18 cellular contexts compared by ENCODE assay signal in the genomic region with DNA sequence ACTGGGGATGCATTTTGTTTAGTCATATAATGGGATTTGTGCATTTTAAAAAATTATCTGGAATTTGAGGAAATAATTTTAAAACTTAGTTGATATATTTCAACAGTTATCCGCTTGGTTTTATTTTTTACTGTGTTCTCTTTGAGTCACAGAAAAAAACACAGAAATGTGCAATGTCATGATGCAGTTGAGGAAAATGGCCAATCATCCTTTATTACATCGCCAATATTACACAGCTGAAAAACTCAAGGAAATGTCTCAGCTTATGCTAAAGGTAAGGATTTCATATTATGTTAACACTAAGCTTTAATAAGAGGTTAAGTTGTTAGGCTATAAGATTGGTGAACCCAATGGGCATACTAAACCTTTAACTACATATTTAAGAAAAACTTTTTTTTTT.
DNase-seq lines count a peak whose midpoint lies in the region; ATAC-seq, FAIRE-seq and TF ChIP-seq lines count a peak whose summit lies in the region.
"Had no signal": no experiment of that assay in that cellular context is flagged by ENCODE, and none has a peak within 500 bp of the region (broad histone marks: within the 10 kb centered on the region; RNA-seq: fewer than 3 reads in every experiment).

No MANE protein-coding gene starts in this region.

- peak; percentile 35; the same call in 1 of the 3 replicates for ATAC-seq in K562
- ATAC-seq: HCT116 had no signal

- H4K20me1 ChIP-seq in K562 (replicated peaks; ENCODE audit: control insufficient read depth, insufficient read depth, low read length), result no peaks in the 10 kb centered on the region
- H4K20me1 ChIP-seq: BLaER1 had no signal

- no peak for TF ChIP-seq EP300 in K562 (IDR thresholded peaks at IDR 0.05; ENCODE audit: low read length)

- in situ Hi-C loops in Caki2 (cut with HindIII; ENCODE audit: low pct_unique_long_range_greater_than_20kb, low sequenced_read_pairs) (no loop called here), K562 (cut with MboI) (no loop called here)

- no peaks in the 10 kb centered on the region for H3K9me1 ChIP-seq in K562 (ENCODE audit: control insufficient read depth, insufficient read depth, low read length)

- H3K27me3 ChIP-seq in HUES6 (ENCODE audit: control insufficient read depth, insufficient read depth, low read length) (no peaks in the 10 kb centered on the region), K562 (ENCODE audit: control insufficient read depth in 2 of 2, insufficient read depth in 2 of 2, low read length in 2 of 2) (no peaks in the 10 kb centered on the region)
- H3K27me3 ChIP-seq: BLaER1 had no signal

- FAIRE-seq in K562 (lab: Jason Lieb, UNC), result peak; percentile 19
- FAIRE-seq: GM12891, GM18507 had no signal

- intact Hi-C loops in K562 (cut with micrococcal nuclease), result no loop called here

- H3K36me3 ChIP-seq in HUES6 (ENCODE audit: control insufficient read depth, insufficient read depth, low read length), result peaks cover 89% of the 10 kb centered on the region
- H3K36me3 ChIP-seq in K562 (ENCODE audit: control insufficient read depth, insufficient read depth, low read length), result peaks cover 71% of the 10 kb centered on the region

- TF ChIP-seq RAD21 in K562 (CRISPR knock-in tag; conservative IDR thresholded peaks at IDR 0.05 in 1 of 2, IDR thresholded peaks at IDR 0.05 in 1 of 2), result no peak

- no peak overlapping the region for H3K4me3 ChIP-seq in HUES6 (ENCODE audit: low read depth, low read length)
- no peak overlapping the region for H3K4me3 ChIP-seq in K562
- H3K4me3 ChIP-seq: BLaER1, GM23248 had no signal

- POLR2A ChIA-PET in K562 (lab: Yijun Ruan, JAX), result no interaction called here

- H3K9me3 ChIP-seq in HUES6 (ENCODE audit: control insufficient read depth, insufficient read depth, low read depth, low read length) (no peaks in the 10 kb centered on the region), K562 (replicated peaks; ENCODE audit: control insufficient read depth, insufficient read depth, low read depth, low read length) (no peaks in the 10 kb centered on the region)
- H3K9me3 ChIP-seq: BLaER1 had no signal

- H3K9ac ChIP-seq in HUES6 (ENCODE audit: low read length), result no peak overlapping the region
- H3K9ac ChIP-seq in K562 (ENCODE audit: insufficient read depth in 1 of 2, low read depth in 2 of 2, low read length in 2 of 2), result no peak overlapping the region
- H3K9ac ChIP-seq: BLaER1, GM23248 had no signal

- TF ChIP-seq POLR2A in K562 (conservative IDR thresholded peaks at IDR 0.05), result no peak

- BruUV-seq in K562 (replicated peaks; lab: Mats Ljungman, UMichigan), result no TSS peak

- H3K27ac ChIP-seq in HUES6 (ENCODE audit: low read depth, low read length), result 0 out of 2 replicates have a peak overlapping the region, but pooled peaks have one; percentile 18
- peak overlapping the region; percentile 43; the same call in 2 of the 3 replicates for H3K27ac ChIP-seq in K562 (ENCODE audit: extremely low read depth, low read depth, low read length)
- H3K27ac ChIP-seq: BLaER1, GM23248 had no signal

- CTCF ChIA-PET in K562 (lab: Yijun Ruan, JAX; ENCODE audit: low intra/inter-chr PET ratio), result no interaction called here

- no peak overlapping the region for H3K4me2 ChIP-seq in K562 (ENCODE audit: insufficient read depth, low read length)
- H3K4me2 ChIP-seq: BLaER1 had no signal

- H3K4me1 ChIP-seq in HUES6 (ENCODE audit: control insufficient read depth, insufficient read depth, low read length), result no peaks in the 10 kb centered on the region
- no peaks in the 10 kb centered on the region for H3K4me1 ChIP-seq in K562 (replicated peaks in 1 of 2; ENCODE audit: control insufficient read depth in 2 of 2, insufficient read depth in 2 of 2, low read length in 2 of 2)
- H3K4me1 ChIP-seq: BLaER1 had no signal

- no peak overlapping the region for H2AFZ ChIP-seq in K562 (ENCODE audit: low read depth, low read length)
- H2AFZ ChIP-seq: GM23248 had no signal

- DNase-seq in Caki2 (ENCODE audit: low read depth) (peak; percentile 12), K562 (ENCODE audit: extremely low read depth in 1 of 4, low spot score in 3 of 4) (no peak), NCI-H82 treated with DMSO at 0.1 percent for 48 hours (lab: John Stamatoyannopoulos, UW; ENCODE audit: unreplicated experiment) (no peak), kidney glomerular epithelial cell (lab: John Stamatoyannopoulos, UW) (no peak), C1 segment of cervical spinal cord (lab: John Stamatoyannopoulos, UW) (no peak)
- DNase-seq: Calu3; CD4-positive, alpha-beta T cell; CD8-positive, alpha-beta memory T cell; DMS53; DMS79 treated with DMSO at 0.1 percent for 48 hours; GF-D8; GM23248; H9 had no signal

- no peak for TF ChIP-seq CTCF in K562 (IDR thresholded peaks at IDR 0.05 in 2 of 3, conservative IDR thresholded peaks at IDR 0.05 in 1 of 3; ENCODE audit: insufficient read depth in 2 of 3, low read depth in 1 of 3, low read length in 3 of 3)

- 78% methylated on average over 2 of the region's 2 CpGs for WGBS in K562 (ENCODE audit: insufficient coverage, low coverage, missing lambda C conversion rate)

- H3K79me2 ChIP-seq in K562 (ENCODE audit: control insufficient read depth, insufficient read depth, low read length), result no peaks in the 10 kb centered on the region

TF ChIP-seq in K562, 482 proteins besides CTCF, POLR2A, EP300 and RAD21:
- peak; percentile 78 for TF ChIP-seq C11orf30 (IDR thresholded peaks at IDR 0.05; ENCODE audit: low read depth)
- TF ChIP-seq, protein P1, sequence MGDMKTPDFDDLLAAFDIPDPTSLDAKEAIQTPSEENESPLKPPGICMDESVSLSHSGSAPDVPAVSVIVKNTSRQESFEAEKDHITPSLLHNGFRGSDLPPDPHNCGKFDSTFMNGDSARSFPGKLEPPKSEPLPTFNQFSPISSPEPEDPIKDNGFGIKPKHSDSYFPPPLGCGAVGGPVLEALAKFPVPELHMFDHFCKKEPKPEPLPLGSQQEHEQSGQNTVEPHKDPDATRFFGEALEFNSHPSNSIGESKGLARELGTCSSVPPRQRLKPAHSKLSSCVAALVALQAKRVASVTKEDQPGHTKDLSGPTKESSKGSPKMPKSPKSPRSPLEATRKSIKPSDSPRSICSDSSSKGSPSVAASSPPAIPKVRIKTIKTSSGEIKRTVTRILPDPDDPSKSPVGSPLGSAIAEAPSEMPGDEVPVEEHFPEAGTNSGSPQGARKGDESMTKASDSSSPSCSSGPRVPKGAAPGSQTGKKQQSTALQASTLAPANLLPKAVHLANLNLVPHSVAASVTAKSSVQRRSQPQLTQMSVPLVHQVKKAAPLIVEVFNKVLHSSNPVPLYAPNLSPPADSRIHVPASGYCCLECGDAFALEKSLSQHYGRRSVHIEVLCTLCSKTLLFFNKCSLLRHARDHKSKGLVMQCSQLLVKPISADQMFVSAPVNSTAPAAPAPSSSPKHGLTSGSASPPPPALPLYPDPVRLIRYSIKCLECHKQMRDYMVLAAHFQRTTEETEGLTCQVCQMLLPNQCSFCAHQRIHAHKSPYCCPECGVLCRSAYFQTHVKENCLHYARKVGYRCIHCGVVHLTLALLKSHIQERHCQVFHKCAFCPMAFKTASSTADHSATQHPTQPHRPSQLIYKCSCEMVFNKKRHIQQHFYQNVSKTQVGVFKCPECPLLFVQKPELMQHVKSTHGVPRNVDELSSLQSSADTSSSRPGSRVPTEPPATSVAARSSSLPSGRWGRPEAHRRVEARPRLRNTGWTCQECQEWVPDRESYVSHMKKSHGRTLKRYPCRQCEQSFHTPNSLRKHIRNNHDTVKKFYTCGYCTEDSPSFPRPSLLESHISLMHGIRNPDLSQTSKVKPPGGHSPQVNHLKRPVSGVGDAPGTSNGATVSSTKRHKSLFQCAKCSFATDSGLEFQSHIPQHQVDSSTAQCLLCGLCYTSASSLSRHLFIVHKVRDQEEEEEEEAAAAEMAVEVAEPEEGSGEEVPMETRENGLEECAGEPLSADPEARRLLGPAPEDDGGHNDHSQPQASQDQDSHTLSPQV (IDR thresholded peaks at IDR 0.05), result peak; percentile 74
- no peak for TF ChIP-seq SAFB2 (IDR thresholded peaks at IDR 0.05; ENCODE audit: borderline replicate concordance, low read depth, low read length, severe bottlenecking)
- TF ChIP-seq MAFG (tag; conservative IDR thresholded peaks at IDR 0.05), result peak; percentile 90
- TF ChIP-seq, protein P2, sequence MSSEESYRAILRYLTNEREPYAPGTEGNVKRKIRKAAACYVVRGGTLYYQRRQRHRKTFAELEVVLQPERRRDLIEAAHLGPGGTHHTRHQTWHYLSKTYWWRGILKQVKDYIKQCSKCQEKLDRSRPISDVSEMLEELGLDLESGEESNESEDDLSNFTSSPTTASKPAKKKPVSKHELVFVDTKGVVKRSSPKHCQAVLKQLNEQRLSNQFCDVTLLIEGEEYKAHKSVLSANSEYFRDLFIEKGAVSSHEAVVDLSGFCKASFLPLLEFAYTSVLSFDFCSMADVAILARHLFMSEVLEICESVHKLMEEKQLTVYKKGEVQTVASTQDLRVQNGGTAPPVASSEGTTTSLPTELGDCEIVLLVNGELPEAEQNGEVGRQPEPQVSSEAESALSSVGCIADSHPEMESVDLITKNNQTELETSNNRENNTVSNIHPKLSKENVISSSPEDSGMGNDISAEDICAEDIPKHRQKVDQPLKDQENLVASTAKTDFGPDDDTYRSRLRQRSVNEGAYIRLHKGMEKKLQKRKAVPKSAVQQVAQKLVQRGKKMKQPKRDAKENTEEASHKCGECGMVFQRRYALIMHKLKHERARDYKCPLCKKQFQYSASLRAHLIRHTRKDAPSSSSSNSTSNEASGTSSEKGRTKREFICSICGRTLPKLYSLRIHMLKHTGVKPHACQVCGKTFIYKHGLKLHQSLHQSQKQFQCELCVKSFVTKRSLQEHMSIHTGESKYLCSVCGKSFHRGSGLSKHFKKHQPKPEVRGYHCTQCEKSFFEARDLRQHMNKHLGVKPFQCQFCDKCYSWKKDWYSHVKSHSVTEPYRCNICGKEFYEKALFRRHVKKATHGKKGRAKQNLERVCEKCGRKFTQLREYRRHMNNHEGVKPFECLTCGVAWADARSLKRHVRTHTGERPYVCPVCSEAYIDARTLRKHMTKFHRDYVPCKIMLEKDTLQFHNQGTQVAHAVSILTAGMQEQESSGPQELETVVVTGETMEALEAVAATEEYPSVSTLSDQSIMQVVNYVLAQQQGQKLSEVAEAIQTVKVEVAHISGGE (CRISPR knock-in tag; IDR thresholded peaks at IDR 0.05), result no peak
- TF ChIP-seq NFE2 (IDR thresholded peaks at IDR 0.05; ENCODE audit: low read depth), result peak; percentile 46; the same call in 1 of the 2 replicates
- peak; percentile 44; the same call in 1 of the 2 replicates for TF ChIP-seq NFE2L1 (tag; IDR thresholded peaks at IDR 0.05; ENCODE audit: borderline replicate concordance, low read depth)
- peak; percentile 95 for TF ChIP-seq ZNF316 (IDR thresholded peaks at IDR 0.05)
